In genomic region chr1:66371233-66372005, GRCh38 we compare ENCODE assay signal across 9 cellular contexts.
A peak's percentile ranks its signal among the peaks of the same experiment; 100 is the strongest.
DNase-seq lines count a peak whose midpoint lies in the region; ATAC-seq and TF ChIP-seq lines count a peak whose summit lies in the region.
"Had no signal": no experiment of that assay in that cellular context is flagged by ENCODE, and none has a peak within 500 bp of the region (broad histone marks: within the 10 kb centered on the region; RNA-seq: fewer than 3 reads in every experiment).

No MANE protein-coding gene starts in this region.

- TF ChIP-seq CTCF in uterus (IDR thresholded peaks at IDR 0.05), result no peak

- H3K4me3 ChIP-seq in uterus, result no peak overlapping the region
- H3K4me3 ChIP-seq: adrenal gland had no signal

- intact Hi-C loops in left cardiac atrium (cut with DNase I), result loop anchor here in 1 of 2 donors (10.0 kb wide), 1 partner anchor 63 kb away; no protein-coding TSS in a partner anchor
- intact Hi-C loops in uterus (cut with DNase I; ENCODE audit: low total_unique reads), result no loop called here

- CTCF ChIA-PET in T-cell (lab: Charles Lee), result interaction anchor here in 1 of 2 donors (1.0 to 1.3 kb wide), 2 partner anchors 65 to 129 kb away, joined by 3 to 5 read pairs; no protein-coding TSS in a partner anchor

- no peaks in the 10 kb centered on the region for H3K27me3 ChIP-seq in uterus
- H3K27me3 ChIP-seq: adrenal gland had no signal

- peak overlapping the region; percentile 86 to 87 for H3K27ac Mint-ChIP-seq in T-cell

- H3K9me3 Mint-ChIP-seq in T-cell, result no peaks in the 10 kb centered on the region

- no peak for TF ChIP-seq POLR2A in uterus (IDR thresholded peaks at IDR 0.05)

- DNase-seq in AG08396 (ENCODE audit: low spot score), result peak; percentile 35
- no peak for DNase-seq in T-cell
- no peak for DNase-seq in left cardiac atrium
- DNase-seq in uterus, result no peak
- no peak for DNase-seq in SHP77 (lab: John Stamatoyannopoulos, UW)
- DNase-seq in anterior cingulate cortex (lab: John Stamatoyannopoulos, UW), result no peak

- no peaks in the 10 kb centered on the region for H3K4me1 ChIP-seq in uterus

- H3K27me3 Mint-ChIP-seq in T-cell, result no peaks in the 10 kb centered on the region

- no peaks in the 10 kb centered on the region for H3K9me3 ChIP-seq in uterus
- H3K9me3 ChIP-seq: adrenal gland had no signal

- H3K36me3 Mint-ChIP-seq in T-cell, result peaks cover 56% of the 10 kb centered on the region

- H3K4me3 Mint-ChIP-seq in T-cell, result peak overlapping the region in 1 of 3 donors; percentile 56

- POLR2A ChIA-PET in T-cell (lab: Charles Lee), result interaction anchor here in 1 of 2 donors (1.2 kb wide), 1 partner anchor 40 kb away, joined by 4 read pairs; no protein-coding TSS in a partner anchor

- ATAC-seq in GM21360 (IDR thresholded peaks at IDR 0.05; ENCODE audit: unreplicated experiment), result peak; percentile 24
- ATAC-seq in T-cell (replicated peaks in 1 of 4), result peak in 1 of 4 experiments; percentile 24
- peak; percentile 38 to 42 for ATAC-seq in left cardiac atrium
- ATAC-seq in HG02970 (IDR thresholded peaks at IDR 0.05; ENCODE audit: low FRiP score, unreplicated experiment), result no peak

- peak overlapping the region; percentile 59 to 61 for H3K27ac ChIP-seq in uterus

- no peaks in the 10 kb centered on the region for H3K36me3 ChIP-seq in uterus

- H3K4me1 Mint-ChIP-seq in T-cell, result peaks cover 73 to 89% (median 87%) of the 10 kb centered on the region in 3 donors
